10 cellular contexts compared by ENCODE assay signal in the genomic region with DNA sequence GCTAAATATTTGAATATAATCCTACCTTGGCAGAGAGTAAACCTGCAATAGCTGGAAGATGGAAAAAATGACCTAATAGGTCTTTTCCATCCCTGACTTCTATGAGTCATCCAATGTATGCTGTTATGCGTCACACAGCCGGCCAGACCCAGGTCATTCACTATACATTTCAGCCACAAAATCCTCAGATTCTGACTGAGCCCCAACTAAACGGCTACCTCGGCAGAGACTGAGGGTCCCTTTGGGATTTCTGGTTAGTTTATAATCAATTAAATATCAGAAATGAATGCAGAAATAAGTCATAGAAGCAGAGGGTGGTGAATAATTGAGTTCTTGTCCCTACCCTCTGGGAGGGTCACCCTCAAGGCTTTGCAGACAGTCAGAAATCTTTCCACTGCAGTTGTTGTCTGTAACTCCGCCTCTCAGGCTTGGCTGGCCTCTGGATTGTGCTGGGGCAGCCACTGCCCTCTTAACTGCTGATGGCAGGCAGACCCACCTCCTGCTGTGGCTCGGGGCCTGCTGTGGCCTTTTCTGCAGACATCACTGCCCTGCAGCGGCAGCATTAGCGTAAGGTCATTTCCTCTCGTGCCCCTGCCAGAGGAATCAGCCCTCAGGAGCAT.
DNase-seq lines count a peak whose midpoint lies in the region; ATAC-seq, FAIRE-seq and TF ChIP-seq lines count a peak whose summit lies in the region.
"Had no signal": no experiment of that assay in that cellular context is flagged by ENCODE, and none has a peak within 500 bp of the region (broad histone marks: within the 10 kb centered on the region; RNA-seq: fewer than 3 reads in every experiment).

No MANE protein-coding gene starts in this region.

- CTCF ChIA-PET in GM10248 (lab: Yijun Ruan, JAX), result no interaction called here

- H3K4me3 Mint-ChIP-seq in activated naive CD8-positive, alpha-beta T cell treated with anti-CD3 and anti-CD28 coated beads, Interleukin-2, amount 50 U/mL, for 24 hours, result no peak overlapping the region
- no peak overlapping the region for H3K4me3 Mint-ChIP-seq in activated naive CD8-positive, alpha-beta T cell treated with anti-CD3 and anti-CD28 coated beads for 36 hours

- intact Hi-C loops in vagina (cut with DNase I), result no loop called here

- H3K27ac ChIP-seq in SJSA1, result 0 out of 2 replicates have a peak overlapping the region, but pooled peaks have one; percentile 28
- no peak overlapping the region for H3K27ac ChIP-seq in vagina

- no peaks in the 10 kb centered on the region for H3K36me3 Mint-ChIP-seq in activated naive CD8-positive, alpha-beta T cell treated with anti-CD3 and anti-CD28 coated beads, Interleukin-2, amount 50 U/mL, for 24 hours (ENCODE audit: low read depth)
- H3K36me3 Mint-ChIP-seq in activated naive CD8-positive, alpha-beta T cell treated with anti-CD3 and anti-CD28 coated beads for 36 hours, result no peaks in the 10 kb centered on the region

- TF ChIP-seq POLR2A in vagina (IDR thresholded peaks at IDR 0.05), result no peak

- no peaks in the 10 kb centered on the region for H3K4me1 Mint-ChIP-seq in activated naive CD8-positive, alpha-beta T cell treated with anti-CD3 and anti-CD28 coated beads, Interleukin-2, amount 50 U/mL, for 24 hours
- H3K4me1 Mint-ChIP-seq in activated naive CD8-positive, alpha-beta T cell treated with anti-CD3 and anti-CD28 coated beads for 36 hours, result no peaks in the 10 kb centered on the region

- POLR2A ChIA-PET in GM10248 (lab: Yijun Ruan, JAX), result no interaction called here

- no peak for FAIRE-seq in D721Med (lab: Jason Lieb, UNC)
- FAIRE-seq: islet of Langerhans had no signal

- no peak overlapping the region for H3K4me3 ChIP-seq in SJSA1
- H3K4me3 ChIP-seq in vagina, result no peak overlapping the region

- no peaks in the 10 kb centered on the region for H3K9me3 ChIP-seq in SJSA1 (replicated peaks)
- no peaks in the 10 kb centered on the region for H3K9me3 ChIP-seq in vagina

- H3K9me3 Mint-ChIP-seq in activated naive CD8-positive, alpha-beta T cell treated with anti-CD3 and anti-CD28 coated beads, Interleukin-2, amount 50 U/mL, for 24 hours, result peaks cover 4% of the 10 kb centered on the region
- H3K9me3 Mint-ChIP-seq in activated naive CD8-positive, alpha-beta T cell treated with anti-CD3 and anti-CD28 coated beads for 36 hours, result peaks cover 4% of the 10 kb centered on the region

- H3K36me3 ChIP-seq in SJSA1 (no peaks in the 10 kb centered on the region), vagina (no peaks in the 10 kb centered on the region)

- H3K27ac Mint-ChIP-seq in activated naive CD8-positive, alpha-beta T cell treated with anti-CD3 and anti-CD28 coated beads, Interleukin-2, amount 50 U/mL, for 24 hours, result no peak overlapping the region
- no peak overlapping the region for H3K27ac Mint-ChIP-seq in activated naive CD8-positive, alpha-beta T cell treated with anti-CD3 and anti-CD28 coated beads for 36 hours

- TF ChIP-seq CTCF in GM10248 (IDR thresholded peaks at IDR 0.05; ENCODE audit: control extremely low read depth, extremely low read depth, low read depth, missing control alignments) (no peak), D721Med (IDR thresholded peaks at IDR 0.05; ENCODE audit: insufficient read depth, missing control alignments) (no peak), vagina (IDR thresholded peaks at IDR 0.05) (no peak)

- peak; percentile 36 for ATAC-seq in activated naive CD8-positive, alpha-beta T cell treated with anti-CD3 and anti-CD28 coated beads, Interleukin-2, amount 50 U/mL, for 24 hours

- DNase-seq in activated naive CD8-positive, alpha-beta T cell treated with anti-CD3 and anti-CD28 coated beads, Interleukin-2, amount 50 U/mL, for 24 hours, result no peak
- DNase-seq in activated naive CD8-positive, alpha-beta T cell treated with anti-CD3 and anti-CD28 coated beads for 36 hours, result no peak
- DNase-seq in SJSA1 (ENCODE audit: low read depth in 1 of 2, low spot score in 2 of 2) (peak; percentile 39 to 43), glomerular endothelial cell (ENCODE audit: extremely low read depth, low read depth, low spot score) (peak; percentile 48), stromal cell of bone marrow (ENCODE audit: low read depth) (peak; percentile 50), GM10248 (ENCODE audit: extremely low spot score) (no peak), D721Med (ENCODE audit: insufficient read length, low spot score) (no peak), vagina (ENCODE audit: extremely low spot score in 2 of 2) (no peak)
- DNase-seq: NCI-H446 had no signal

- H3K27me3 ChIP-seq in SJSA1 (replicated peaks) (no peaks in the 10 kb centered on the region), vagina (no peaks in the 10 kb centered on the region)

- H3K27me3 Mint-ChIP-seq in activated naive CD8-positive, alpha-beta T cell treated with anti-CD3 and anti-CD28 coated beads, Interleukin-2, amount 50 U/mL, for 24 hours, result peaks cover 2% of the 10 kb centered on the region
- peaks cover 26% of the 10 kb centered on the region for H3K27me3 Mint-ChIP-seq in activated naive CD8-positive, alpha-beta T cell treated with anti-CD3 and anti-CD28 coated beads for 36 hours

- H3K4me1 ChIP-seq in SJSA1 (replicated peaks) (peaks cover 21% of the 10 kb centered on the region), vagina (no peaks in the 10 kb centered on the region)

Comparison
In these comparisons a context has a peak if more than half of its experiments do, and no peak if none do; other contexts are left out.
1. DNase-seq: peak in SJSA1 (2 of 2), glomerular endothelial cell (single experiment) and stromal cell of bone marrow (single experiment); none in activated naive CD8-positive, alpha-beta T cell treated with anti-CD3 and anti-CD28 coated beads, Interleukin-2, amount 50 U/mL, for 24 hours (single experiment), activated naive CD8-positive, alpha-beta T cell treated with anti-CD3 and anti-CD28 coated beads for 36 hours (single experiment), GM10248 (single experiment), D721Med (single experiment) and vagina (0 of 2).